22 cellular contexts compared by ENCODE assay signal in the genomic region with DNA sequence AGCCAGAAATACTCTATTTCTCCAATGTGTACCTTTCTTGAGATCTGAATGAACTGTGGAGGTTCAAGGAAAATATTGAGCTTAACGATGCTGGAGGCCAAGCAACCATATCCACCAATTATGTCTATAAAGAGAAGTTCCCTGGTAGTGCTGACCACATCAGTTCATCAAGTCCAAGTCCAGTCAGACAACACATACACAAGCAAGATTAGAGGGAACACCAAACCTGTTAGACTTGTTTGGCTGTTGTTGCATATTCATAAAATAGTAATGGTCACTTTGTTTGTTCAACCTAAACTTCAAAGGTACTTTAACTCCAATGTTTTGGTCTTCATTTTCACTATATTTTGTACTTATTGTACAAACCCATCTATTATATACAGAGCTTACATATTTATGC.
DNase-seq lines count a peak whose midpoint lies in the region; ATAC-seq, FAIRE-seq and TF ChIP-seq lines count a peak whose summit lies in the region.
"Had no signal": no experiment of that assay in that cellular context is flagged by ENCODE, and none has a peak within 500 bp of the region (broad histone marks: within the 10 kb centered on the region; RNA-seq: fewer than 3 reads in every experiment).

No MANE protein-coding gene starts in this region.

- H3K4me1 ChIP-seq in A549 = peaks cover 11% of the 10 kb centered on the region
- H3K4me1 ChIP-seq in PC-3 (ENCODE audit: insufficient read depth, low read length) = peaks cover 28% of the 10 kb centered on the region
- H3K4me1 ChIP-seq: prostate gland had no signal

- BruUV-seq in PC-3 (replicated peaks; lab: Mats Ljungman, UMichigan) = no TSS peak

- no peak overlapping the region for H2AFZ ChIP-seq in PC-3 (ENCODE audit: low read length)
- H2AFZ ChIP-seq: GM23338 had no signal

- H3K9me3 ChIP-seq in A549 = no peaks in the 10 kb centered on the region
- no peaks in the 10 kb centered on the region for H3K9me3 ChIP-seq in PC-3 (ENCODE audit: low read length)
- H3K9me3 ChIP-seq: BLaER1 treated with 17β-estradiol and CSF1 and Interleukin-3, amounts not matched to agents 10 nM and 100 nM; prostate gland had no signal

- POLR2A ChIA-PET in A549 (lab: Yijun Ruan, JAX) = no interaction called here
- POLR2A ChIA-PET in PC-3 (lab: Charles Lee; ENCODE audit: unreplicated experiment) = no interaction called here

- ATAC-seq in A549 (no peak), PC-3 (peak; percentile 15; the same call in 1 of the 2 replicates)
- ATAC-seq: GM23338, left lobe of liver, Right ventricle myocardium inferior, T-cell had no signal

- TF ChIP-seq RAD21 in A549 (conservative IDR thresholded peaks at IDR 0.05 in 1 of 2, IDR thresholded peaks at IDR 0.05 in 1 of 2) = no peak

- H3K27ac ChIP-seq in A549 (peak overlapping the region; percentile 60 to 66), PC-3 (ENCODE audit: low read length) (peak overlapping the region; percentile 44)
- H3K27ac ChIP-seq: prostate gland had no signal

- 89% methylated on average over 1 of the region's 1 CpG for WGBS in A549 (ENCODE audit: missing lambda C conversion rate)

- no peak overlapping the region for H3K9ac ChIP-seq in PC-3 (ENCODE audit: low read length)
- H3K9ac ChIP-seq: BLaER1 treated with 17β-estradiol and CSF1 and Interleukin-3, amounts not matched to agents 10 nM and 100 nM had no signal

- H3F3A ChIP-seq in PC-3 (ENCODE audit: low read length, unreplicated experiment) = no peaks in the 10 kb centered on the region

- no peak overlapping the region; the same call in 2 of the 3 replicates for H3K4me2 ChIP-seq in A549
- H3K4me2 ChIP-seq in PC-3 (ENCODE audit: low read length) = peak overlapping the region; percentile 33
- H3K4me2 ChIP-seq: GM23338 had no signal

- TF ChIP-seq EP300 in A549 (IDR thresholded peaks at IDR 0.05) = no peak

- no peaks in the 10 kb centered on the region for H3K9me2 ChIP-seq in PC-3 (replicated peaks; ENCODE audit: low read length)

- no peaks in the 10 kb centered on the region for H3K36me3 ChIP-seq in PC-3 (ENCODE audit: low read depth, low read length)
- H3K36me3 ChIP-seq: BLaER1 treated with 17β-estradiol and CSF1 and Interleukin-3, amounts not matched to agents 10 nM and 100 nM; prostate gland had no signal

- H3K4me3 ChIP-seq in A549 (no peak overlapping the region), PC-3 (ENCODE audit: low read length) (no peak overlapping the region)
- H3K4me3 ChIP-seq: BLaER1 treated with 17β-estradiol and CSF1 and Interleukin-3, amounts not matched to agents 10 nM and 100 nM; GM23338; prostate gland had no signal

- TF ChIP-seq POLR2A in A549 (IDR thresholded peaks at IDR 0.05; ENCODE audit: low read length) = no peak

- H3K79me2 ChIP-seq in PC-3 (ENCODE audit: low read length) = no peaks in the 10 kb centered on the region

- DNase-seq in A549 (ENCODE audit: low read depth in 1 of 2, low spot score in 1 of 2) = no peak
- peak; percentile 79 for DNase-seq in HT-29 (ENCODE audit: low spot score)
- DNase-seq in PC-3 = peak; percentile 66
- DNase-seq in iPS-NIHi11 (ENCODE audit: low spot score) = peak; percentile 11
- no peak for DNase-seq in NCI-H128 (lab: John Stamatoyannopoulos, UW; ENCODE audit: unreplicated experiment)
- no peak for DNase-seq in activated CD4-positive, CD25-positive, alpha-beta regulatory T cell treated with anti-CD3 and anti-CD28 coated beads, Interleukin-2, amount 50 U/mL, for 72 hours
- DNase-seq in activated CD4-positive, alpha-beta T cell treated with anti-CD3 and anti-CD28 coated beads, Interleukin-2, amount 50 U/mL, for 4 hours = no peak
- no peak for DNase-seq in HK-2 (ENCODE audit: unreplicated experiment)
- DNase-seq: ACHN; activated CD4-positive, alpha-beta T cell treated with anti-CD3 and anti-CD28 coated beads for 1 hour; activated T-cell treated with anti-CD3 and anti-CD28 coated beads, Interleukin-2, amount 50 U/mL, for 1 hour; Kasumi-1; NCI-H1092; NCI-H1930; NCI-H446 treated with DMSO at 0.1 percent for 48 hours; T-cell had no signal

- no peak for TF ChIP-seq CTCF in A549 (IDR thresholded peaks at IDR 0.05)
- no peak for TF ChIP-seq CTCF in PC-3 (conservative IDR thresholded peaks at IDR 0.05; ENCODE audit: low read depth, low read length)

- FAIRE-seq in A549 (lab: Jason Lieb, UNC) = no peak
- FAIRE-seq: endometrium had no signal

- intact Hi-C loops in PC-3 (cut with micrococcal nuclease) = loop anchor here (10.0 kb wide), 1 partner anchor 140 kb away; no protein-coding TSS in a partner anchor

- no peaks in the 10 kb centered on the region for H3K27me3 ChIP-seq in PC-3 (ENCODE audit: low read length)
- H3K27me3 ChIP-seq: BLaER1 treated with 17β-estradiol and CSF1 and Interleukin-3, amounts not matched to agents 10 nM and 100 nM had no signal

- H4K20me1 ChIP-seq in PC-3 (ENCODE audit: low read length) = no peaks in the 10 kb centered on the region
- H4K20me1 ChIP-seq: BLaER1 treated with 17β-estradiol and CSF1 and Interleukin-3, amounts not matched to agents 10 nM and 100 nM had no signal

- CTCF ChIA-PET in A549 (lab: Yijun Ruan, JAX) = no interaction called here
- CTCF ChIA-PET in PC-3 (lab: Charles Lee) = no interaction called here

TF ChIP-seq in A549, 52 proteins besides CTCF, POLR2A, EP300 and RAD21:
- TF ChIP-seq HMGXB4 (CRISPR knock-in tag; IDR thresholded peaks at IDR 0.05; ENCODE audit: borderline replicate concordance) (no peak), ZFP36 (IDR thresholded peaks at IDR 0.05; ENCODE audit: borderline replicate concordance, partially characterized antibody) (no peak), PBX3 (IDR thresholded peaks at IDR 0.05) (no peak), EHMT2 (IDR thresholded peaks at IDR 0.05; ENCODE audit: low read depth) (no peak), JUNB (IDR thresholded peaks at IDR 0.05) (no peak), ZC3H11A (IDR thresholded peaks at IDR 0.05) (no peak), CHD2 (IDR thresholded peaks at IDR 0.05; ENCODE audit: low read length, partially characterized antibody) (no peak), BHLHE40 (IDR thresholded peaks at IDR 0.05; ENCODE audit: low read depth, low read length) (no peak), NR3C1 (IDR thresholded peaks at IDR 0.05) (no peak), RCOR1 (IDR thresholded peaks at IDR 0.05; ENCODE audit: low read depth, low read length) (no peak), SREBF2 (IDR thresholded peaks at IDR 0.05) (no peak), HES2 (IDR thresholded peaks at IDR 0.05) (no peak), MAFK (IDR thresholded peaks at IDR 0.05; ENCODE audit: partially characterized antibody) (no peak), HOXA7 (CRISPR knock-in tag; IDR thresholded peaks at IDR 0.05) (no peak), KDM5A (IDR thresholded peaks at IDR 0.05) (no peak), FOXS1 (CRISPR knock-in tag; IDR thresholded peaks at IDR 0.05) (no peak), ZSCAN20 (CRISPR knock-in tag; IDR thresholded peaks at IDR 0.05) (no peak)
- TF ChIP-seq, protein P1, sequence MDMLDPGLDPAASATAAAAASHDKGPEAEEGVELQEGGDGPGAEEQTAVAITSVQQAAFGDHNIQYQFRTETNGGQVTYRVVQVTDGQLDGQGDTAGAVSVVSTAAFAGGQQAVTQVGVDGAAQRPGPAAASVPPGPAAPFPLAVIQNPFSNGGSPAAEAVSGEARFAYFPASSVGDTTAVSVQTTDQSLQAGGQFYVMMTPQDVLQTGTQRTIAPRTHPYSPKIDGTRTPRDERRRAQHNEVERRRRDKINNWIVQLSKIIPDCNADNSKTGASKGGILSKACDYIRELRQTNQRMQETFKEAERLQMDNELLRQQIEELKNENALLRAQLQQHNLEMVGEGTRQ (IDR thresholded peaks at IDR 0.05) = no peak

Comparison
In these comparisons a context has a peak if more than half of its experiments do, and no peak if none do; other contexts are left out.
1. DNase-seq: peak in HT-29 (single experiment), PC-3 (single experiment) and iPS-NIHi11 (single experiment); none in A549 (0 of 2), NCI-H128 (single experiment), activated CD4-positive, CD25-positive, alpha-beta regulatory T cell treated with anti-CD3 and anti-CD28 coated beads, Interleukin-2, amount 50 U/mL, for 72 hours (single experiment), activated CD4-positive, alpha-beta T cell treated with anti-CD3 and anti-CD28 coated beads, Interleukin-2, amount 50 U/mL, for 4 hours (0 of 2) and HK-2 (single experiment).